Comparison of ENCODE assay signal across 9 cellular contexts in genomic region chr13:46983881-46984280, GRCh38.
DNase-seq lines count a peak whose midpoint lies in the region; ATAC-seq, FAIRE-seq and TF ChIP-seq lines count a peak whose summit lies in the region.
"Had no signal": no experiment of that assay in that cellular context is flagged by ENCODE, and none has a peak within 500 bp of the region (broad histone marks: within the 10 kb centered on the region; RNA-seq: fewer than 3 reads in every experiment).

No MANE protein-coding gene starts in this region.

- ATAC-seq in GM21360 (IDR thresholded peaks at IDR 0.05; ENCODE audit: unreplicated experiment) (peak; percentile 67), HG03342 (IDR thresholded peaks at IDR 0.05; ENCODE audit: unreplicated experiment) (peak; percentile 81), WTC11 (no peak; the same call in 1 of the 2 replicates)
- ATAC-seq: Panc1 had no signal

- no peaks in the 10 kb centered on the region for H3K9me3 Mint-ChIP-seq in WTC11

- peak overlapping the region; percentile 49; the same call in 1 of the 2 replicates for H3K4me3 ChIP-seq in GM08714 (ENCODE audit: low read length)
- H3K4me3 ChIP-seq in cardiac fibroblast (replicated peaks in 1 of 2; ENCODE audit: low read depth in 2 of 2, low read length in 2 of 2): no peak overlapping the region

- TF ChIP-seq POLR2A in H54 (IDR thresholded peaks at IDR 0.05; ENCODE audit: low read depth, low read length): no peak

- no peaks in the 10 kb centered on the region for H3K27me3 Mint-ChIP-seq in WTC11 (ENCODE audit: low read depth)

- no peak for FAIRE-seq in H54 (lab: Jason Lieb, UNC)

- DNase-seq in cardiac fibroblast (ENCODE audit: low read depth in 2 of 2) (peak; percentile 10 to 45), WTC11 (ENCODE audit: low spot score) (no peak), NCI-H1694 treated with DMSO at 0.1 percent for 48 hours (lab: John Stamatoyannopoulos, UW) (no peak), hippocampal formation (lab: John Stamatoyannopoulos, UW) (no peak), H54 (ENCODE audit: insufficient read length, low spot score) (no peak)

- TF ChIP-seq CTCF in cardiac fibroblast (IDR thresholded peaks at IDR 0.05; ENCODE audit: low read depth, low read length) (no peak), WTC11 (IDR thresholded peaks at IDR 0.05) (no peak)

- CTCF ChIA-PET in WTC11 (lab: Charles Lee): interaction anchor here (1.1 to 1.3 kb wide), 2 partner anchors 10 to 22 kb away, joined by 3 to 4 read pairs; no protein-coding TSS in a partner anchor

- H3K27ac Mint-ChIP-seq in WTC11: no peak overlapping the region

- H3K4me1 Mint-ChIP-seq in WTC11: no peaks in the 10 kb centered on the region

- POLR2A ChIA-PET in WTC11 (lab: Charles Lee): no interaction called here

- H3K36me3 Mint-ChIP-seq in WTC11: no peaks in the 10 kb centered on the region

- H3K4me3 Mint-ChIP-seq in WTC11: no peak overlapping the region

TF ChIP-seq in WTC11, 78 proteins besides CTCF, POLR2A, EP300 and RAD21:
- TF ChIP-seq SP1 (CRISPR knock-in tag; conservative IDR thresholded peaks at IDR 0.05) (no peak), CREB1 (CRISPR knock-in tag; IDR thresholded peaks at IDR 0.05) (no peak), ZNF423 (CRISPR knock-in tag; IDR thresholded peaks at IDR 0.05) (no peak), RORB (CRISPR knock-in tag; IDR thresholded peaks at IDR 0.05) (no peak), CBFB (CRISPR knock-in tag; IDR thresholded peaks at IDR 0.05; ENCODE audit: low read depth) (no peak), ZMAT4 (CRISPR knock-in tag; IDR thresholded peaks at IDR 0.05) (no peak), E2F4 (CRISPR knock-in tag; IDR thresholded peaks at IDR 0.05; ENCODE audit: borderline replicate concordance, low read depth) (no peak), ZNF121 (CRISPR knock-in tag; IDR thresholded peaks at IDR 0.05) (no peak)
- TF ChIP-seq, protein P1, sequence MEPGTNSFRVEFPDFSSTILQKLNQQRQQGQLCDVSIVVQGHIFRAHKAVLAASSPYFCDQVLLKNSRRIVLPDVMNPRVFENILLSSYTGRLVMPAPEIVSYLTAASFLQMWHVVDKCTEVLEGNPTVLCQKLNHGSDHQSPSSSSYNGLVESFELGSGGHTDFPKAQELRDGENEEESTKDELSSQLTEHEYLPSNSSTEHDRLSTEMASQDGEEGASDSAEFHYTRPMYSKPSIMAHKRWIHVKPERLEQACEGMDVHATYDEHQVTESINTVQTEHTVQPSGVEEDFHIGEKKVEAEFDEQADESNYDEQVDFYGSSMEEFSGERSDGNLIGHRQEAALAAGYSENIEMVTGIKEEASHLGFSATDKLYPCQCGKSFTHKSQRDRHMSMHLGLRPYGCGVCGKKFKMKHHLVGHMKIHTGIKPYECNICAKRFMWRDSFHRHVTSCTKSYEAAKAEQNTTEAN (CRISPR knock-in tag; IDR thresholded peaks at IDR 0.05): no peak

Comparison
In these comparisons a context has a peak if more than half of its experiments do, and no peak if none do; other contexts are left out.
1. DNase-seq: peak in cardiac fibroblast (2 of 2); none in WTC11 (single experiment), NCI-H1694 treated with DMSO at 0.1 percent for 48 hours (single experiment), hippocampal formation (0 of 2) and H54 (single experiment).